Comparison of ENCODE assay signal across 1 cellular context in genomic region chr7:76314042-76314721, GRCh38.
A peak's percentile ranks its signal among the peaks of the same experiment; 100 is the strongest.
TF ChIP-seq lines count a peak whose summit lies in the region.

No MANE protein-coding gene starts in this region.

TF ChIP-seq in HepG2, 621 proteins besides CTCF, POLR2A, EP300 and RAD21 (continued from another document):
- TF ChIP-seq ZNF552 (CRISPR knock-in tag; IDR thresholded peaks at IDR 0.05; ENCODE audit: borderline replicate concordance) (no peak), SETDB1 (CRISPR knock-in tag; IDR thresholded peaks at IDR 0.05; ENCODE audit: borderline replicate concordance) (no peak), THAP9 (CRISPR knock-in tag; IDR thresholded peaks at IDR 0.05; ENCODE audit: borderline replicate concordance) (peak; percentile 46; the same call in 1 of the 2 replicates), ZBTB42 (CRISPR knock-in tag; IDR thresholded peaks at IDR 0.05) (no peak), DZIP1 (CRISPR knock-in tag; IDR thresholded peaks at IDR 0.05) (no peak), NKX3-1 (CRISPR knock-in tag; IDR thresholded peaks at IDR 0.05) (no peak), KLF16 (CRISPR knock-in tag; IDR thresholded peaks at IDR 0.05) (peak in 1 of 2 experiments; percentile 81; a peak in 1 of 4 replicates), MLLT10 (CRISPR knock-in tag; IDR thresholded peaks at IDR 0.05) (no peak), NRL (CRISPR knock-in tag; IDR thresholded peaks at IDR 0.05; ENCODE audit: borderline replicate concordance) (no peak), KDM4B (CRISPR knock-in tag; IDR thresholded peaks at IDR 0.05) (peak; percentile 82; the same call in 1 of the 2 replicates), ZNF687 (CRISPR knock-in tag; IDR thresholded peaks at IDR 0.05) (peak; percentile 83), SMAD3 (CRISPR knock-in tag; IDR thresholded peaks at IDR 0.05) (0 out of 2 replicates have a peak, but pooled peaks have one; percentile 64), GABPA (IDR thresholded peaks at IDR 0.05; ENCODE audit: low read depth, low read length) (no peak), GABPA (CRISPR knock-in tag; IDR thresholded peaks at IDR 0.05; ENCODE audit: low read depth) (peak; percentile 26; the same call in 1 of the 2 replicates), SIN3B (IDR thresholded peaks at IDR 0.05; ENCODE audit: low read length) (0 out of 2 replicates have a peak, but pooled peaks have one; percentile 25), TFDP1 (CRISPR knock-in tag; IDR thresholded peaks at IDR 0.05; ENCODE audit: borderline replicate concordance) (0 out of 2 replicates have a peak, but pooled peaks have one; percentile 26), HMGXB3 (CRISPR knock-in tag; IDR thresholded peaks at IDR 0.05; ENCODE audit: borderline replicate concordance) (peak; percentile 61; the same call in 1 of the 2 replicates), THRA (CRISPR knock-in tag; IDR thresholded peaks at IDR 0.05; ENCODE audit: borderline replicate concordance) (0 out of 2 replicates have a peak, but pooled peaks have one; percentile 23), ZNF614 (CRISPR knock-in tag; IDR thresholded peaks at IDR 0.05; ENCODE audit: borderline replicate concordance) (peak; percentile 87; the same call in 1 of the 2 replicates), HINFP (CRISPR knock-in tag; IDR thresholded peaks at IDR 0.05; ENCODE audit: low read depth) (peak; percentile 76)
